In the genomic region with DNA sequence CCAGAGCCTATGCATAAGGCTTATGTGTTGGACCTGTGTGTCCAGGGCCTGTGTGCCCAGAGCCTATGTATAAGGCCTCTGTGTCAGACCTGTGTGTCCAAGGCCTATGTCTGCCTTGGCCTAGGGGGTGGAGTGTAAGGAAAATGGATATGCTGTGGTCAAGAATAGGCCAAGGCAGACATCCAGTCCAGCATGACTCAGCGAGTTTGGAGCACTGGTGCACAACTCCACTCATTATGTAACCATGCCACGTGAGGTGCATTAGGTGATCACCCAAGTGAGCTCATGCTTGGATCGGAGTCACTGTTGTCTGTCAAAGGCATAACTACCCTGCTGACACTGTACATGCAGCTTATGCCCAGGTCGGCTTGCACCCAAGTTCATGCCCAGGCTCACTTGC, we compare ENCODE assay signal across 12 cellular contexts.
A peak's percentile ranks its signal among the peaks of the same experiment; 100 is the strongest.
DNase-seq lines count a peak whose midpoint lies in the region; FAIRE-seq and TF ChIP-seq lines count a peak whose summit lies in the region.
"Had no signal": no experiment of that assay in that cellular context is flagged by ENCODE, and none has a peak within 500 bp of the region (broad histone marks: within the 10 kb centered on the region; RNA-seq: fewer than 3 reads in every experiment).

No MANE protein-coding gene starts in this region.

- no peak overlapping the region for H3K9ac ChIP-seq in mammary epithelial cell (ENCODE audit: insufficient read depth, low read length)
- no peak overlapping the region for H3K9ac ChIP-seq in keratinocyte (ENCODE audit: control insufficient read depth, extremely low read depth, insufficient read depth, low read length)

- H3K4me3 ChIP-seq in ACC112 (ENCODE audit: low read depth, low read length) (no peak overlapping the region), mammary epithelial cell (replicated peaks in 1 of 3; ENCODE audit: insufficient read depth in 1 of 3, low read depth in 2 of 3, low read length in 3 of 3) (no peak overlapping the region), keratinocyte (ENCODE audit: control insufficient read depth in 2 of 3, extremely low read depth in 1 of 3, insufficient read depth in 2 of 3, low read depth in 1 of 3, low read length in 3 of 3) (no peak overlapping the region), stomach (no peak overlapping the region)
- H3K4me3 ChIP-seq: gastroesophageal sphincter, skin epidermis had no signal

- H4K20me1 ChIP-seq in mammary epithelial cell (ENCODE audit: insufficient read depth, low read length) (no peaks in the 10 kb centered on the region), keratinocyte (ENCODE audit: control insufficient read depth, extremely low read depth, insufficient read depth, low read length) (no peaks in the 10 kb centered on the region)

- no peak overlapping the region for H2AFZ ChIP-seq in ACC112 (ENCODE audit: low read length, unreplicated experiment)
- peak overlapping the region; percentile 49 for H2AFZ ChIP-seq in mammary epithelial cell (ENCODE audit: low read depth, low read length)
- H2AFZ ChIP-seq in keratinocyte (ENCODE audit: control insufficient read depth, low read length): no peak overlapping the region

- no peaks in the 10 kb centered on the region for H3K9me1 ChIP-seq in keratinocyte (ENCODE audit: control insufficient read depth, extremely low read depth, insufficient read depth, low read length)

- dilution Hi-C loops in mammary epithelial cell (cut with HindIII; ENCODE audit: low sequenced_read_pairs): no loop called here
- dilution Hi-C loops in keratinocyte (cut with MboI; ENCODE audit: extremely low pct_ligation_motif_present, low sequenced_read_pairs): no loop called here

- H3K4me2 ChIP-seq in mammary epithelial cell (ENCODE audit: insufficient read depth, low read depth, low read length): no peak overlapping the region
- no peak overlapping the region for H3K4me2 ChIP-seq in keratinocyte (ENCODE audit: control insufficient read depth, extremely low read depth, insufficient read depth, low read depth, low read length)

- no peak for TF ChIP-seq POLR2A in stomach (IDR thresholded peaks at IDR 0.05)

- no peaks in the 10 kb centered on the region for H3K36me3 ChIP-seq in ACC112 (ENCODE audit: insufficient read depth, low read length)
- H3K36me3 ChIP-seq in mammary epithelial cell (ENCODE audit: insufficient read depth, low read length): no peaks in the 10 kb centered on the region
- no peaks in the 10 kb centered on the region for H3K36me3 ChIP-seq in keratinocyte (ENCODE audit: control insufficient read depth in 2 of 2, extremely low read depth in 1 of 2, insufficient read depth in 2 of 2, low read length in 2 of 2)
- H3K36me3 ChIP-seq in stomach: no peaks in the 10 kb centered on the region
- H3K36me3 ChIP-seq: gastroesophageal sphincter had no signal

- H3K79me2 ChIP-seq in ACC112 (ENCODE audit: control insufficient read depth, insufficient read depth, low read length, unreplicated experiment) (no peaks in the 10 kb centered on the region), mammary epithelial cell (ENCODE audit: insufficient read depth, low read length) (no peaks in the 10 kb centered on the region), keratinocyte (ENCODE audit: control insufficient read depth, insufficient read depth, low read length) (no peaks in the 10 kb centered on the region)

- intact Hi-C loops in mammary epithelial cell (cut with micrococcal nuclease): no loop called here
- intact Hi-C loops in stomach (cut with DNase I; ENCODE audit: low total_unique reads): no loop called here

- DNase-seq in HS-5 (ENCODE audit: low read depth): peak; percentile 32
- DNase-seq in mammary epithelial cell: peak; percentile 78
- peak; percentile 17 for DNase-seq in keratinocyte (ENCODE audit: low read depth, low spot score)
- no peak for DNase-seq in stomach
- DNase-seq in occipital lobe (lab: John Stamatoyannopoulos, UW): no peak
- no peak for DNase-seq in activated CD4-positive, CD25-positive, alpha-beta regulatory T cell (lab: John Stamatoyannopoulos, UW)
- DNase-seq in NCI-H2227 (lab: John Stamatoyannopoulos, UW; ENCODE audit: unreplicated experiment): no peak
- DNase-seq: amniotic stem cell, SIG-M5 had no signal

- H3K4me1 ChIP-seq in ACC112 (ENCODE audit: control insufficient read depth, insufficient read depth, low read length, unreplicated experiment): peaks cover 8% of the 10 kb centered on the region
- H3K4me1 ChIP-seq in mammary epithelial cell (ENCODE audit: insufficient read depth, low read length): peaks cover 8% of the 10 kb centered on the region
- peaks cover 5% of the 10 kb centered on the region for H3K4me1 ChIP-seq in keratinocyte (ENCODE audit: control insufficient read depth, extremely low read depth, insufficient read depth, low read length)
- H3K4me1 ChIP-seq in stomach: peaks cover 0 to 12% (median 0%) of the 10 kb centered on the region in 4 donors
- H3K4me1 ChIP-seq: gastroesophageal sphincter had no signal

- H3K27me3 ChIP-seq in ACC112 (ENCODE audit: insufficient read depth, low read length) (no peaks in the 10 kb centered on the region), mammary epithelial cell (ENCODE audit: insufficient read depth, low read length) (no peaks in the 10 kb centered on the region), keratinocyte (ENCODE audit: control insufficient read depth, extremely low read depth, insufficient read depth, low read length) (no peaks in the 10 kb centered on the region), stomach (no peaks in the 10 kb centered on the region)
- H3K27me3 ChIP-seq: gastroesophageal sphincter had no signal

- CTCF ChIA-PET in mammary epithelial cell (lab: Charles Lee; ENCODE audit: low non-redundant PET): no interaction called here

- H3K27ac ChIP-seq in ACC112 (ENCODE audit: low read depth, low read length): peak overlapping the region; percentile 10; the same call in 1 of the 2 replicates
- H3K27ac ChIP-seq in mammary epithelial cell (ENCODE audit: insufficient read depth, low read depth, low read length): no peak overlapping the region
- no peak overlapping the region for H3K27ac ChIP-seq in keratinocyte (ENCODE audit: control insufficient read depth, insufficient read depth, low read length)
- no peak overlapping the region for H3K27ac ChIP-seq in stomach
- H3K27ac ChIP-seq: gastroesophageal sphincter, skin epidermis had no signal

- in situ Hi-C loops in mammary epithelial cell (cut with MboI; ENCODE audit: low sequenced_read_pairs in 2 of 2): no loop called here

- WGBS in mammary epithelial cell (ENCODE audit: low coverage, missing lambda C conversion rate): 75% methylated on average over 4 of the region's 4 CpGs
- 90 to 95% (median 94%) methylated on average over 4 of the region's 4 CpGs for WGBS in stomach, 5 donors

- no peak for TF ChIP-seq EP300 in stomach (IDR thresholded peaks at IDR 0.05)

- no peaks in the 10 kb centered on the region for H3K9me3 ChIP-seq in mammary epithelial cell (replicated peaks; ENCODE audit: insufficient read depth, low read length)
- no peaks in the 10 kb centered on the region for H3K9me3 ChIP-seq in keratinocyte (ENCODE audit: control insufficient read depth, low read depth, low read length)
- no peaks in the 10 kb centered on the region for H3K9me3 ChIP-seq in stomach
- H3K9me3 ChIP-seq: gastroesophageal sphincter had no signal

- no TSS peak for BruUV-seq in mammary epithelial cell (replicated peaks; lab: Mats Ljungman, UMichigan)

- FAIRE-seq in keratinocyte (lab: Jason Lieb, UNC): peak; percentile 36

- no peak for TF ChIP-seq CTCF in mammary epithelial cell (conservative IDR thresholded peaks at IDR 0.05 in 1 of 2, IDR thresholded peaks at IDR 0.05 in 1 of 2; ENCODE audit: extremely low read depth in 1 of 2, insufficient read depth in 1 of 2, low read depth in 1 of 2, low read length in 2 of 2)
- TF ChIP-seq CTCF in keratinocyte (optimal IDR thresholded peaks at IDR 0.05 in 1 of 3, IDR thresholded peaks at IDR 0.05 in 1 of 3, conservative IDR thresholded peaks at IDR 0.05 in 1 of 3; ENCODE audit: extremely low read depth in 1 of 3, insufficient read depth in 2 of 3, low read length in 3 of 3): no peak
- TF ChIP-seq CTCF in stomach (IDR thresholded peaks at IDR 0.05): no peak

Comparison
In these comparisons a context has a peak if more than half of its experiments do, and no peak if none do; other contexts are left out.
1. DNase-seq: peak in HS-5 (single experiment), mammary epithelial cell (single experiment) and keratinocyte (single experiment); none in stomach (single experiment), occipital lobe (single experiment), activated CD4-positive, CD25-positive, alpha-beta regulatory T cell (0 of 4) and NCI-H2227 (single experiment).